8 cellular contexts compared by ENCODE assay signal in genomic region chr16:1964506-1965471, GRCh38. TPM values are rescaled to one million over a fixed set of nuclear protein-coding genes. Genes with fewer than 3 reads are reported as not detected.
DNase-seq lines count a peak whose midpoint lies in the region; ATAC-seq and TF ChIP-seq lines count a peak whose summit lies in the region.

TSS of gene RPS2 (minus strand) at chr16:1964826. CDS start at chr16:1964625, 201 bp downstream.

- WGBS in liver = 1% methylated on average over 104 of the region's 104 CpGs

- peak within 1 kb of the TSS; percentile 81 to 97 (median 82) for H3K4me3 ChIP-seq in liver (ENCODE audit: low read depth in 1 of 3, low read length in 3 of 3)

- peaks cover 0 to 26% (median 7%) of the 10 kb centered on the region in 4 donors for H3K36me3 ChIP-seq in liver (ENCODE audit: control insufficient read depth in 4 of 4, insufficient read depth in 3 of 4, low read depth in 1 of 4, low read length in 3 of 4)

- peaks cover 4 to 30% (median 25%) of the 10 kb centered on the region in 4 donors for H3K4me1 ChIP-seq in liver (ENCODE audit: control insufficient read depth in 4 of 4, insufficient read depth in 4 of 4, low read length in 3 of 4)

- no peak for TF ChIP-seq RAD21 in liver (IDR thresholded peaks at IDR 0.05)

- no peak for TF ChIP-seq CTCF in C4-2B (conservative IDR thresholded peaks at IDR 0.05)
- TF ChIP-seq CTCF in liver (IDR thresholded peaks at IDR 0.05; ENCODE audit: low read depth, low read length, missing input control) = no peak

- DNase-seq in NCI-H82 (lab: John Stamatoyannopoulos, UW) = peak; percentile 100
- peak; percentile 99 for DNase-seq in activated CD4-positive, alpha-beta T cell treated with anti-CD3 and anti-CD28 coated beads, Interleukin-2, amount 50 U/mL, for 48 hours
- peak; percentile 99 for DNase-seq in dermis blood vessel endothelial cell
- peak; percentile 100 for DNase-seq in stimulated activated CD4-positive, alpha-beta T cell treated with anti-CD3 and anti-CD28 coated beads, Interleukin-4, amount 100 ng/mL, for 24 hours

- H3K27ac ChIP-seq in C4-2B = peak within 1 kb of the TSS; percentile 97
- H3K27ac ChIP-seq in liver (ENCODE audit: low read depth in 1 of 2, low read length in 2 of 2) = peak within 1 kb of the TSS; percentile 89 to 93

- H3K9ac ChIP-seq in liver (ENCODE audit: low read depth in 1 of 2, low read length in 2 of 2) = peak within 1 kb of the TSS; percentile 61 to 99

- no peaks in the 10 kb centered on the region for H3K27me3 ChIP-seq in liver (ENCODE audit: control insufficient read depth in 4 of 4, insufficient read depth in 4 of 4, low read length in 3 of 4)

- H3K9me3 ChIP-seq in liver (ENCODE audit: control insufficient read depth in 4 of 4, low read length in 3 of 4) = no peaks in the 10 kb centered on the region

- peak; percentile 81 for ATAC-seq in GM19397 (IDR thresholded peaks at IDR 0.05; ENCODE audit: unreplicated experiment)
- peak; percentile 68 for ATAC-seq in HG03571 (IDR thresholded peaks at IDR 0.05; ENCODE audit: unreplicated experiment)

TF ChIP-seq in liver, 16 proteins besides CTCF, POLR2A, EP300 and RAD21:
- peak; percentile 94 for TF ChIP-seq YY1 (IDR thresholded peaks at IDR 0.05)
- peak; percentile 99 for TF ChIP-seq TAF1 (conservative IDR thresholded peaks at IDR 0.05)
- TF ChIP-seq FOXA2 (IDR thresholded peaks at IDR 0.05) = no peak
- TF ChIP-seq HNF4G (IDR thresholded peaks at IDR 0.05) = no peak
- TF ChIP-seq ATF3 (IDR thresholded peaks at IDR 0.05) = no peak
- peak; percentile 20 for TF ChIP-seq NR2F2 (IDR thresholded peaks at IDR 0.05)
- peak; percentile 62 for TF ChIP-seq MAX (IDR thresholded peaks at IDR 0.05)
- peak; percentile 95 to 98 for TF ChIP-seq EGR1 (IDR thresholded peaks at IDR 0.05; ENCODE audit: low read depth in 2 of 2)
- peak; percentile 90 for TF ChIP-seq REST (IDR thresholded peaks at IDR 0.05)
- TF ChIP-seq FOXA1 (IDR thresholded peaks at IDR 0.05) = no peak
- no peak for TF ChIP-seq JUND (IDR thresholded peaks at IDR 0.05)
- TF ChIP-seq HNF4A (conservative IDR thresholded peaks at IDR 0.05) = peak in 1 of 2 donors; percentile 13
- TF ChIP-seq RXRA (IDR thresholded peaks at IDR 0.05) = peak; percentile 22 to 33
- peak in 1 of 2 donors; percentile 81 for TF ChIP-seq GABPA (IDR thresholded peaks at IDR 0.05 in 1 of 2, conservative IDR thresholded peaks at IDR 0.05 in 1 of 2)
- peak; percentile 99 for TF ChIP-seq ZBTB33 (IDR thresholded peaks at IDR 0.05)
- TF ChIP-seq SP1 (IDR thresholded peaks at IDR 0.05) = peak; percentile 93

RNA-seq across cellular contexts. Expression of gene RPS2, which starts in this region (rescaled TPM):
- 1,669 and 1,784 TPM in 2 replicates for total RNA-seq in dermis blood vessel endothelial cell
- 1,000 to 10,000 TPM in 1 of 2 donors, 100 to 1,000 TPM in 1; 621 to 1,440 TPM for total RNA-seq in liver
- polyA plus RNA-seq in liver = 1,000 to 10,000 TPM in 1 of 2 donors, 100 to 1,000 TPM in 1; 524 to 1,259 TPM

Comparison
In these comparisons a context has a peak if more than half of its experiments do, and no peak if none do; other contexts are left out.
1. Peak in every context shown above with its lines: DNase-seq, ATAC-seq, H3K4me3 ChIP-seq and H3K27ac ChIP-seq.